ENCODE assay signal across 1 cellular context in the genomic region with DNA sequence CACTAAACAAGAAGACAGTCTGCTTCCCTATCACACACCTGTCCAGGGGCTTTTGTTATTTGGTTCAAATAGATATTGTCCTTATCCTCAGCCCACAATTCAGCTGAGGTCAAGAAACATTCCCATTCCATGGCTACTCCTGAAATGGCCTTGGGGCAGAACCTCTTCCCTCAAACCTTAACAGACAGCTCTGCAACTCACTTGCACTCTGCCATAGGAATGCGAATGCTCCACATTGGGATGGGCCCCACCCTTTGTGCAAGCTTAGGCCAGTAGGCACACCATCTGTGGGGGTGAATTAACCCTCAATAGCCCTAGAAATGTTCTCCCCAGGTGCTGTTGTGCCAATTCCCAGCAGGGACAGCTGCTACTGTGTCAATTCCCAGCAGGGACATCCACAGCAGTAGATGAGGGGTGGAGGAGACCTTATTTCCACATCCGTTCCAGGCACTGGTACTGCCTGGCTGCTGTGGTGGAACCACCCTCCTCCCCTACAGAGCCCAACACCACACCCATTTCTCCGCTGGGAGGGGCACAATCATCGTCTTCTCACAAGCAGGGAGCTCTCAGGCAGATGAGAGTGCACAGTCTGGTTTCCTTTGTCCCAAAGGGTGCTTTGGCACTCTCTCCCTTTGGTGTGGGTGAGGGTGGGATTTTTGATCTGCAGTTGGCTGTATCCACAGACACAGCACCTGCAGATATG.
TF ChIP-seq lines count a peak whose summit lies in the region.

No MANE protein-coding gene starts in this region.

TF ChIP-seq in WTC11, 78 proteins besides CTCF, POLR2A, EP300 and RAD21 (continued from another document):
- no peak for TF ChIP-seq ATF6 (CRISPR knock-in tag; IDR thresholded peaks at IDR 0.05)
- TF ChIP-seq, protein P1, sequence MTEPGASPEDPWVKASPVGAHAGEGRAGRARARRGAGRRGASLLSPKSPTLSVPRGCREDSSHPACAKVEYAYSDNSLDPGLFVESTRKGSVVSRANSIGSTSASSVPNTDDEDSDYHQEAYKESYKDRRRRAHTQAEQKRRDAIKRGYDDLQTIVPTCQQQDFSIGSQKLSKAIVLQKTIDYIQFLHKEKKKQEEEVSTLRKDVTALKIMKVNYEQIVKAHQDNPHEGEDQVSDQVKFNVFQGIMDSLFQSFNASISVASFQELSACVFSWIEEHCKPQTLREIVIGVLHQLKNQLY (CRISPR knock-in tag; IDR thresholded peaks at IDR 0.05): no peak
- TF ChIP-seq MYBL2 (CRISPR knock-in tag; IDR thresholded peaks at IDR 0.05): no peak
- no peak for TF ChIP-seq NFATC4 (CRISPR knock-in tag; IDR thresholded peaks at IDR 0.05)
- no peak for TF ChIP-seq PREB (CRISPR knock-in tag; IDR thresholded peaks at IDR 0.05; ENCODE audit: borderline replicate concordance)
- TF ChIP-seq ZNF396 (CRISPR knock-in tag; IDR thresholded peaks at IDR 0.05; ENCODE audit: borderline replicate concordance): no peak
- TF ChIP-seq GTF2I (CRISPR knock-in tag; conservative IDR thresholded peaks at IDR 0.05): no peak
- no peak for TF ChIP-seq FOXJ3 (CRISPR knock-in tag; IDR thresholded peaks at IDR 0.05; ENCODE audit: borderline replicate concordance)
- TF ChIP-seq USF2 (CRISPR knock-in tag; IDR thresholded peaks at IDR 0.05): no peak
